8 cellular contexts compared by ENCODE assay signal in the genomic region with DNA sequence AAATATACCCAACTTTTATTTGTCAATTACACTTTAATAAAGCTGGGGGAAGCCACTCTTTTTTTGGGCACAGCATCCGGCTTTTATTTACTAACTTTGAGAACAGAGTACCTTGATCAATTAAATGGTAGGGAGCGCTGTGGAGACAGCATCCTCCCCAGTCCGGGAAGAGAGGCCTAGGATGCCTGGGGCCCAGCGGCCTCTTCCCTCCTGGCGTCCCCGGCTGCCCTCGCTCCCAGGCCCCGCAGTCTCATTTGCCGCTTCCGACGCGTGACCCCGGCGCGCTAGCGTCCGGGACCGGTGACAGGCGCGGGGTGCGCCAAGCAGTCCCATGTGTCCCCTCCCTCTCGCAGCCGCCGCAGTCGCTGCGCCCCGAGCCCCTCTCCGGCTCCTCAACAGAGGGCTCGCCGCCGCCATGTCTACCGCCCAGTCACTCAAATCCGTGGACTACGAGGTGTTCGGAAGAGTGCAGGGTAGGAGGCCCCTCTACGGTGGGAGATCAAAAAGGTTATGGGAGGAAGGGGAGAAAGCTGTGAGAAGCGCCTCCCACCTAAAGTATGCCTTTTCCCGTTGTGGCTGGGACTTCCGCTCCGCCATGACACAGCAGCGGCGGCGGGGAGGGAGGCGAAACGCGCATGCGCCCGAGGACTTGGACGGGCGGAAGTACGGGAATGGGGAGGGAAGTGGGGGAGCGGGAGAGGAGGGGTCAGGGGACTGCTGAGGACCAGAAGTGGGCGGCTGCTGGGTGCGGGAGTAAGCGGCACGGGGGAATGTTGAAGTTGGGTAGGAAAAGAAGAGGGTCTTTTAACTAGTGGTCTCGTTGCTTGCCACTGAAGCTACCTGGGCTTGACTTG. TPM values are rescaled to one million over a fixed set of nuclear protein-coding genes. Genes with fewer than 3 reads are reported as not detected.
DNase-seq lines count a peak whose midpoint lies in the region; ATAC-seq and TF ChIP-seq lines count a peak whose summit lies in the region.

A gene (plus strand): TSS at position 332 of the 854 bp plus-strand sequence.

- no peaks in the 10 kb centered on the region for H3K27me3 Mint-ChIP-seq in activated T-cell treated with anti-CD3 and anti-CD28 coated beads, Interleukin-2, amount 50 U/mL, for 24 hours

- H3K4me1 ChIP-seq in esophagus (ENCODE audit: control insufficient read depth in 2 of 2, insufficient read depth in 2 of 2, low read length in 1 of 2) (no peaks in the 10 kb centered on the region), muscle layer of colon (ENCODE audit: insufficient read depth, low read length) (peaks cover 5% of the 10 kb centered on the region)

- 0% methylated on average over 54 to 57 of the region's 57 CpGs for WGBS in esophagus, 2 donors

- no peaks in the 10 kb centered on the region for H3K36me3 ChIP-seq in esophagus (ENCODE audit: control insufficient read depth in 2 of 2, insufficient read depth in 2 of 2, low read length in 1 of 2)
- no peaks in the 10 kb centered on the region for H3K36me3 ChIP-seq in muscle layer of colon (ENCODE audit: insufficient read depth, low read length)

- H3K9me3 ChIP-seq in esophagus (ENCODE audit: control insufficient read depth in 2 of 2, insufficient read depth in 1 of 2, low read depth in 1 of 2, low read length in 1 of 2) (peaks cover 0 to under 1% of the 10 kb centered on the region in 2 donors), muscle layer of colon (ENCODE audit: low read length) (no peaks in the 10 kb centered on the region)

- peaks cover 17% of the 10 kb centered on the region for H3K4me1 Mint-ChIP-seq in activated T-cell treated with anti-CD3 and anti-CD28 coated beads, Interleukin-2, amount 50 U/mL, for 24 hours (ENCODE audit: low read depth)

- ATAC-seq in GM21737 (IDR thresholded peaks at IDR 0.05; ENCODE audit: unreplicated experiment) = peak; percentile 92

- peaks cover 40% of the 10 kb centered on the region for H3K36me3 Mint-ChIP-seq in activated T-cell treated with anti-CD3 and anti-CD28 coated beads, Interleukin-2, amount 50 U/mL, for 24 hours (ENCODE audit: low read depth)

- H3K4me3 ChIP-seq in esophagus (ENCODE audit: low read depth in 1 of 2, low read length in 2 of 2) (peak within 1 kb of the TSS; percentile 69 to 85), muscle layer of colon (ENCODE audit: low read depth in 1 of 2, low read length in 2 of 2) (peak within 1 kb of the TSS; percentile 43 to 93)

- DNase-seq in DMS79 treated with DMSO at 0.1 percent for 48 hours (lab: John Stamatoyannopoulos, UW) (peak; percentile 94), KG1 (lab: John Stamatoyannopoulos, UW) (peak; percentile 91)
- DNase-seq in activated T-cell treated with anti-CD3 and anti-CD28 coated beads, Interleukin-2, amount 50 U/mL, for 24 hours = peak; percentile 94
- DNase-seq in stimulated activated CD8-positive, alpha-beta memory T cell treated with anti-CD3 and anti-CD28 coated beads, Interleukin-7, amount 100 ng/mL, for 1 hour (ENCODE audit: low read depth in 2 of 2) = peak; percentile 80 to 88

- peak within 1 kb of the TSS; percentile 94 to 97 for H3K27ac ChIP-seq in esophagus (ENCODE audit: low read depth in 2 of 2, low read length in 1 of 2)
- H3K27ac ChIP-seq in muscle layer of colon (ENCODE audit: low read depth, low read length) = peak within 1 kb of the TSS; percentile 94

- peak within 1 kb of the TSS; percentile 91 for H3K4me3 Mint-ChIP-seq in activated T-cell treated with anti-CD3 and anti-CD28 coated beads, Interleukin-2, amount 50 U/mL, for 24 hours

- no peaks in the 10 kb centered on the region for H3K27me3 ChIP-seq in esophagus (ENCODE audit: control insufficient read depth in 1 of 2, insufficient read depth in 2 of 2, low read length in 2 of 2)
- no peaks in the 10 kb centered on the region for H3K27me3 ChIP-seq in muscle layer of colon (ENCODE audit: control insufficient read depth in 1 of 2, insufficient read depth in 2 of 2, low read length in 2 of 2)

- H3K9ac ChIP-seq in muscle layer of colon (ENCODE audit: low read length) = peak within 1 kb of the TSS; percentile 86

- peak within 1 kb of the TSS; percentile 99 for H3K27ac Mint-ChIP-seq in activated T-cell treated with anti-CD3 and anti-CD28 coated beads, Interleukin-2, amount 50 U/mL, for 24 hours

- H3K9me3 Mint-ChIP-seq in activated T-cell treated with anti-CD3 and anti-CD28 coated beads, Interleukin-2, amount 50 U/mL, for 24 hours = peaks cover 6% of the 10 kb centered on the region

TF ChIP-seq in PFSK-1, 5 proteins besides CTCF, POLR2A, EP300 and RAD21:
- TF ChIP-seq, protein P1, sequence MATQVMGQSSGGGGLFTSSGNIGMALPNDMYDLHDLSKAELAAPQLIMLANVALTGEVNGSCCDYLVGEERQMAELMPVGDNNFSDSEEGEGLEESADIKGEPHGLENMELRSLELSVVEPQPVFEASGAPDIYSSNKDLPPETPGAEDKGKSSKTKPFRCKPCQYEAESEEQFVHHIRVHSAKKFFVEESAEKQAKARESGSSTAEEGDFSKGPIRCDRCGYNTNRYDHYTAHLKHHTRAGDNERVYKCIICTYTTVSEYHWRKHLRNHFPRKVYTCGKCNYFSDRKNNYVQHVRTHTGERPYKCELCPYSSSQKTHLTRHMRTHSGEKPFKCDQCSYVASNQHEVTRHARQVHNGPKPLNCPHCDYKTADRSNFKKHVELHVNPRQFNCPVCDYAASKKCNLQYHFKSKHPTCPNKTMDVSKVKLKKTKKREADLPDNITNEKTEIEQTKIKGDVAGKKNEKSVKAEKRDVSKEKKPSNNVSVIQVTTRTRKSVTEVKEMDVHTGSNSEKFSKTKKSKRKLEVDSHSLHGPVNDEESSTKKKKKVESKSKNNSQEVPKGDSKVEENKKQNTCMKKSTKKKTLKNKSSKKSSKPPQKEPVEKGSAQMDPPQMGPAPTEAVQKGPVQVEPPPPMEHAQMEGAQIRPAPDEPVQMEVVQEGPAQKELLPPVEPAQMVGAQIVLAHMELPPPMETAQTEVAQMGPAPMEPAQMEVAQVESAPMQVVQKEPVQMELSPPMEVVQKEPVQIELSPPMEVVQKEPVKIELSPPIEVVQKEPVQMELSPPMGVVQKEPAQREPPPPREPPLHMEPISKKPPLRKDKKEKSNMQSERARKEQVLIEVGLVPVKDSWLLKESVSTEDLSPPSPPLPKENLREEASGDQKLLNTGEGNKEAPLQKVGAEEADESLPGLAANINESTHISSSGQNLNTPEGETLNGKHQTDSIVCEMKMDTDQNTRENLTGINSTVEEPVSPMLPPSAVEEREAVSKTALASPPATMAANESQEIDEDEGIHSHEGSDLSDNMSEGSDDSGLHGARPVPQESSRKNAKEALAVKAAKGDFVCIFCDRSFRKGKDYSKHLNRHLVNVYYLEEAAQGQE (IDR thresholded peaks at IDR 0.05; ENCODE audit: insufficient read depth in 1 of 2, low read depth in 2 of 2, low read length in 2 of 2) = peak; percentile 30 to 49; a peak in 1 of 4 replicates
- peak; percentile 53 for TF ChIP-seq FOXP2 (optimal IDR thresholded peaks at IDR 0.05; ENCODE audit: borderline replicate concordance, extremely low read depth, extremely low read length, insufficient read depth)
- no peak for TF ChIP-seq SIN3A (IDR thresholded peaks at IDR 0.05; ENCODE audit: borderline replicate concordance, insufficient read depth, low read length)
- peak; percentile 86; the same call in 1 of the 2 replicates for TF ChIP-seq TAF1 (IDR thresholded peaks at IDR 0.05; ENCODE audit: borderline replicate concordance, insufficient read depth, low read length)
- peak; percentile 80; the same call in 1 of the 2 replicates for TF ChIP-seq POLR2AphosphoS5 (IDR thresholded peaks at IDR 0.05; ENCODE audit: low read depth, low read length)
TF ChIP-seq in PFSK-1: peak in this region for 4.

RNA-seq across cellular contexts. Expression of the gene that starts here (rescaled TPM):
- 24.6 TPM for polyA plus RNA-seq in PFSK-1 (2012; ENCODE audit: insufficient read length, low read depth)
- 10 to 100 TPM; 12.6 to 14.1 TPM for polyA plus RNA-seq in esophagus

Comparison
In these comparisons a context has a peak if more than half of its experiments do, and no peak if none do; other contexts are left out.
1. Peak in every context shown above with its lines: DNase-seq, ATAC-seq, H3K4me3 ChIP-seq and H3K27ac ChIP-seq.